10 cellular contexts compared by ENCODE assay signal in the genomic region with DNA sequence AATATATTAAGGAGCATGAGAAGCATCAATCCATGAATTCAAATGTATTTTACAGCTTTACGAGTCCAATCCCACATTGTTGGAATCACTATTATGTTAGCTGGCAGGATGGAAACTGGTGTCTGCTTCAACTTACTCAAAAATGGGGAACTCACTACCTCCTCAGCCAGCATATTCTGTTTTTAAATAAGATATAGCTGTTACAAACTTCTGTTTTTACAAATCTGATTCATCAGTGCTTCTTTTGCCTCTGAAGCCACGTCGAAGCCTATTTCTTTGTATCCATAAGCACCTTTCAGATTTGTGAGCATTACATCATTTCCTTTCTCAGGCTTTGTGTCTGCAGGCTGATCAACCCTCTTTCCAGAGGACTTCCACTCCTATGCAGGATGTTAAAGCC.
DNase-seq lines count a peak whose midpoint lies in the region; ATAC-seq, FAIRE-seq and TF ChIP-seq lines count a peak whose summit lies in the region.
"Had no signal": no experiment of that assay in that cellular context is flagged by ENCODE, and none has a peak within 500 bp of the region (broad histone marks: within the 10 kb centered on the region; RNA-seq: fewer than 3 reads in every experiment).

No MANE protein-coding gene starts in this region.

- peaks cover 7% of the 10 kb centered on the region for H3K36me3 Mint-ChIP-seq in MCF 10A (ENCODE audit: insufficient read depth, unreplicated experiment)
- H3K36me3 Mint-ChIP-seq in stimulated activated memory B cell treated with anti-CD40 and anti-IgM and Interleukin-4, amounts not matched to agents 10 μg/mL and 1 μg/mL and 100 μg/mL, for 72 hours: peaks cover 6% of the 10 kb centered on the region

- no peaks in the 10 kb centered on the region for H3K27me3 ChIP-seq in breast epithelium
- H3K27me3 ChIP-seq: gastroesophageal sphincter had no signal

- H3K9me3 ChIP-seq in breast epithelium: no peaks in the 10 kb centered on the region
- H3K9me3 ChIP-seq: gastroesophageal sphincter had no signal

- H3K4me3 Mint-ChIP-seq in MCF 10A (ENCODE audit: unreplicated experiment): no peak overlapping the region
- H3K4me3 Mint-ChIP-seq in stimulated activated memory B cell treated with anti-CD40 and anti-IgM and Interleukin-4, amounts not matched to agents 10 μg/mL and 1 μg/mL and 100 μg/mL, for 72 hours: no peak overlapping the region

- in situ Hi-C loops in astrocyte of the spinal cord (cut with HindIII; ENCODE audit: low sequenced_read_pairs): no loop called here

- peaks cover 44% of the 10 kb centered on the region for H3K4me1 Mint-ChIP-seq in MCF 10A (ENCODE audit: insufficient read depth, unreplicated experiment)
- peaks cover 13% of the 10 kb centered on the region for H3K4me1 Mint-ChIP-seq in stimulated activated memory B cell treated with anti-CD40 and anti-IgM and Interleukin-4, amounts not matched to agents 10 μg/mL and 1 μg/mL and 100 μg/mL, for 72 hours

- CTCF ChIA-PET in MCF 10A (lab: Yijun Ruan, JAX): interaction anchor here (0.6 to 1.6 kb wide), 8 partner anchors 9 to 660 kb away, joined by 3 to 7 read pairs (median 4); no protein-coding TSS in a partner anchor

- intact Hi-C loops in MCF 10A (cut with micrococcal nuclease): loop anchor here (2.0 kb wide), 1 partner anchor 75 kb away; no protein-coding TSS in a partner anchor
- intact Hi-C loops in breast epithelium (cut with DNase I; ENCODE audit: low total_unique reads): loop anchor here (1.0 to 5.0 kb wide), 2 partner anchors 22 to 560 kb away; no protein-coding TSS in a partner anchor

- H3K4me1 ChIP-seq in breast epithelium: no peaks in the 10 kb centered on the region
- H3K4me1 ChIP-seq: gastroesophageal sphincter had no signal

- no peaks in the 10 kb centered on the region for H3K27me3 Mint-ChIP-seq in MCF 10A (ENCODE audit: insufficient read depth, unreplicated experiment)
- H3K27me3 Mint-ChIP-seq in stimulated activated memory B cell treated with anti-CD40 and anti-IgM and Interleukin-4, amounts not matched to agents 10 μg/mL and 1 μg/mL and 100 μg/mL, for 72 hours: peaks cover 17% of the 10 kb centered on the region

- TF ChIP-seq POLR2A in breast epithelium (IDR thresholded peaks at IDR 0.05): no peak
- TF ChIP-seq POLR2A in NB4 (IDR thresholded peaks at IDR 0.05; ENCODE audit: extremely low read depth, insufficient read length): no peak

- no peak overlapping the region for H3K27ac ChIP-seq in breast epithelium
- H3K27ac ChIP-seq: gastroesophageal sphincter had no signal

- H3K9me3 Mint-ChIP-seq in MCF 10A (ENCODE audit: unreplicated experiment): no peaks in the 10 kb centered on the region
- peaks cover 4% of the 10 kb centered on the region for H3K9me3 Mint-ChIP-seq in stimulated activated memory B cell treated with anti-CD40 and anti-IgM and Interleukin-4, amounts not matched to agents 10 μg/mL and 1 μg/mL and 100 μg/mL, for 72 hours

- BruUV-seq in MCF 10A (replicated peaks; lab: Mats Ljungman, UMichigan): no TSS peak

- H3K36me3 ChIP-seq in breast epithelium: no peaks in the 10 kb centered on the region
- H3K36me3 ChIP-seq: gastroesophageal sphincter had no signal

- no peak for FAIRE-seq in urothelium cell line (lab: Jason Lieb, UNC)

- POLR2A ChIA-PET in MCF 10A (lab: Yijun Ruan, JAX): interaction anchor here (1.0 to 10.8 kb wide), 22 partner anchors 8 to 660 kb away, joined by 3 to 495 read pairs (median 10); no protein-coding TSS in a partner anchor

- TF ChIP-seq CTCF in MCF 10A (IDR thresholded peaks at IDR 0.05; ENCODE audit: unreplicated experiment): no peak
- TF ChIP-seq CTCF in breast epithelium (IDR thresholded peaks at IDR 0.05): no peak
- no peak for TF ChIP-seq CTCF in NB4 (IDR thresholded peaks at IDR 0.05; ENCODE audit: low read depth, low read length)
- no peak for TF ChIP-seq CTCF in astrocyte of the spinal cord (IDR thresholded peaks at IDR 0.05; ENCODE audit: low read depth, low read length)

- H3K27ac Mint-ChIP-seq in MCF 10A (ENCODE audit: low read depth, unreplicated experiment): peak overlapping the region; percentile 50
- no peak overlapping the region for H3K27ac Mint-ChIP-seq in stimulated activated memory B cell treated with anti-CD40 and anti-IgM and Interleukin-4, amounts not matched to agents 10 μg/mL and 1 μg/mL and 100 μg/mL, for 72 hours

- DNase-seq in MCF 10A (ENCODE audit: unreplicated experiment) (no peak), breast epithelium (ENCODE audit: low spot score in 2 of 2) (no peak), NB4 (ENCODE audit: low read depth) (peak; percentile 22), astrocyte of the spinal cord (ENCODE audit: low read depth, low spot score) (peak; percentile 20), urothelium cell line (ENCODE audit: low spot score) (peak; percentile 26), DMS79 (lab: John Stamatoyannopoulos, UW) (no peak)
- DNase-seq: kidney glomerular epithelial cell had no signal

- H3K4me3 ChIP-seq in breast epithelium: no peak overlapping the region
- H3K4me3 ChIP-seq in NB4 (ENCODE audit: low read depth, low read length): no peak overlapping the region
- no peak overlapping the region for H3K4me3 ChIP-seq in astrocyte of the spinal cord (ENCODE audit: low read depth, low read length)
- H3K4me3 ChIP-seq: gastroesophageal sphincter had no signal

- ATAC-seq in HG02970 (IDR thresholded peaks at IDR 0.05; ENCODE audit: low FRiP score, unreplicated experiment): no peak
- no peak for ATAC-seq in stimulated activated memory B cell treated with anti-CD40 and anti-IgM and Interleukin-4, amounts not matched to agents 10 μg/mL and 1 μg/mL and 100 μg/mL, for 72 hours
- ATAC-seq: gastroesophageal sphincter had no signal

Comparison
In these comparisons a context has a peak if more than half of its experiments do, and no peak if none do; other contexts are left out.
1. DNase-seq: peak in NB4 (single experiment), astrocyte of the spinal cord (single experiment) and urothelium cell line (single experiment); none in MCF 10A (single experiment), breast epithelium (0 of 2) and DMS79 (single experiment).